Comparison of ENCODE assay signal across 11 cellular contexts in the genomic region with DNA sequence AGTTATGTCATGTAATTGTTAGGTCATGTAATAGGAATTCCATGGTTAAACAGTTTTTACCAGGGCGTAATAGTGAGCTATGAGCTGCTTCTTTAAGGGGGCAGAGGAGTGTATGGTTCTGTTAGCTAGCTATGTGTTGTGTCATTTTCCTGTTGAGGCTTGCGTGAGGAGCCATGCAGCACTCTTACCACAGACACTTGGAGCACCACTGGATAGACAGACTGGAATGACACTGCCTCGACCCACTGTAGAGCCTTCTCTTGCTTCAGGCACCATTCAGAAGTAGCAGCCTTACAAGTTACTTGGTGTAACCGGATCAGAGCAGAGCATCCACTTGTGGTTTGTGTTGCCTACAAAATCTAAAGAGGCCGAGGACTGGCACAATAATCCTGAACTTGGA. TPM values are rescaled to one million over a fixed set of nuclear protein-coding genes. Genes with fewer than 3 reads are reported as not detected.
DNase-seq lines count a peak whose midpoint lies in the region; ATAC-seq and TF ChIP-seq lines count a peak whose summit lies in the region.
"Had no signal": no experiment of that assay in that cellular context is flagged by ENCODE, and none has a peak within 500 bp of the region (broad histone marks: within the 10 kb centered on the region; RNA-seq: fewer than 3 reads in every experiment).

No MANE protein-coding gene starts in this region.

- intact Hi-C loops in Panc1 (cut with micrococcal nuclease; ENCODE audit: unreplicated experiment) = loop anchor here (2.0 kb wide), 1 partner anchor 186 kb away; no protein-coding TSS in a partner anchor

- H3K27me3 ChIP-seq in Panc1 (ENCODE audit: control insufficient read depth, insufficient read depth, low read length) (no peaks in the 10 kb centered on the region), esophagus (ENCODE audit: control insufficient read depth in 1 of 2, insufficient read depth in 2 of 2, low read length in 2 of 2) (no peaks in the 10 kb centered on the region)

- H3K36me3 ChIP-seq in Panc1 (ENCODE audit: control insufficient read depth, insufficient read depth, low read length) = no peaks in the 10 kb centered on the region
- no peaks in the 10 kb centered on the region for H3K36me3 ChIP-seq in esophagus (ENCODE audit: control insufficient read depth in 2 of 2, insufficient read depth in 2 of 2, low read length in 1 of 2)

- in situ Hi-C loops in Panc1 (cut with HindIII; ENCODE audit: low pct_unique_long_range_greater_than_20kb, low sequenced_read_pairs) = no loop called here

- no peak for TF ChIP-seq CTCF in Panc1 (IDR thresholded peaks at IDR 0.05)

- POLR2A ChIA-PET in Panc1 (lab: Charles Lee) = no interaction called here

- peak overlapping the region; percentile 20; the same call in 1 of the 2 replicates for H3K27ac ChIP-seq in Panc1 (ENCODE audit: low read length)
- peak overlapping the region; percentile 70 to 73 for H3K27ac ChIP-seq in esophagus (ENCODE audit: low read depth in 2 of 2, low read length in 1 of 2)

- H3K4me3 ChIP-seq in Panc1 (ENCODE audit: low read depth in 2 of 2, low read length in 2 of 2) (no peak overlapping the region), esophagus (ENCODE audit: low read depth in 1 of 2, low read length in 2 of 2) (no peak overlapping the region)

- DNase-seq in GDM1 (lab: John Stamatoyannopoulos, UW) = peak; percentile 30
- DNase-seq in Panc1 (ENCODE audit: low read depth, low spot score) = no peak
- DNase-seq in pulmonary artery endothelial cell (ENCODE audit: low read depth, low spot score) = peak; percentile 13
- no peak for DNase-seq in activated CD8-positive, alpha-beta memory T cell treated with anti-CD3 and anti-CD28 coated beads, Interleukin-2, amount 50 U/mL, for 4 hours
- no peak for DNase-seq in HUDEP-2 (lab: John Stamatoyannopoulos, UW; ENCODE audit: unreplicated experiment in 76 of 76)
- DNase-seq: activated CD4-positive, alpha-beta T cell treated with anti-CD3 and anti-CD28 coated beads, Interleukin-2, amount 10 ng/mL, durations not matched to agents 7 days and 5 days; NCI-H2029 treated with DMSO at 0.1 percent for 48 hours; small intestine had no signal

- WGBS in esophagus, 2 donors = 48 to 72% methylated on average over 5 of the region's 5 CpGs

- no TSS peak for BruUV-seq in Panc1 (replicated peaks; lab: Mats Ljungman, UMichigan)

- CTCF ChIA-PET in Panc1 (lab: Charles Lee) = interaction anchor here (0.6 to 1.3 kb wide), 2 partner anchors 78 to 182 kb away, joined by 4 to 5 read pairs; no protein-coding TSS in a partner anchor

- H3K4me1 ChIP-seq in Panc1 (ENCODE audit: control insufficient read depth, insufficient read depth, low read length) = no peaks in the 10 kb centered on the region
- H3K4me1 ChIP-seq in esophagus (ENCODE audit: control insufficient read depth in 2 of 2, insufficient read depth in 2 of 2, low read length in 1 of 2) = no peaks in the 10 kb centered on the region

- H3K9me3 ChIP-seq in Panc1 (ENCODE audit: control insufficient read depth, insufficient read depth, low read depth, low read length) (no peaks in the 10 kb centered on the region), esophagus (ENCODE audit: control insufficient read depth in 2 of 2, insufficient read depth in 1 of 2, low read depth in 1 of 2, low read length in 1 of 2) (no peaks in the 10 kb centered on the region)

- ATAC-seq in Panc1 (no peak), GM19397 (IDR thresholded peaks at IDR 0.05; ENCODE audit: unreplicated experiment) (no peak), HG03460 (IDR thresholded peaks at IDR 0.05; ENCODE audit: unreplicated experiment) (no peak)

RNA-seq across cellular contexts. Expression of a gene that starts 28.3 kb away (rescaled TPM):
- 81.2 TPM for total RNA-seq in Panc1 (2021; ENCODE audit: unreplicated experiment)
- 61.2 TPM for polyA plus RNA-seq in Panc1 (2012; ENCODE audit: insufficient read length)
- polyA plus RNA-seq in esophagus = 10 to 100 TPM; 46.3 to 64.7 TPM
- 196 and 284 TPM in 2 replicates for total RNA-seq in pulmonary artery endothelial cell

Comparison
In these comparisons a context has a peak if more than half of its experiments do, and no peak if none do; other contexts are left out.
1. DNase-seq: peak in GDM1 (single experiment) and pulmonary artery endothelial cell (single experiment); none in Panc1 (single experiment), activated CD8-positive, alpha-beta memory T cell treated with anti-CD3 and anti-CD28 coated beads, Interleukin-2, amount 50 U/mL, for 4 hours (single experiment) and HUDEP-2 (0 of 76).